In genomic region chr18:23311346-23312103, GRCh38 we compare ENCODE assay signal across 12 cellular contexts.
A peak's percentile ranks its signal among the peaks of the same experiment; 100 is the strongest.
DNase-seq lines count a peak whose midpoint lies in the region; TF ChIP-seq lines count a peak whose summit lies in the region.
"Had no signal": no experiment of that assay in that cellular context is flagged by ENCODE, and none has a peak within 500 bp of the region (broad histone marks: within the 10 kb centered on the region; RNA-seq: fewer than 3 reads in every experiment).

No MANE protein-coding gene starts in this region.

- no peaks in the 10 kb centered on the region for H3K36me3 ChIP-seq in ascending aorta

- intact Hi-C loops in ascending aorta (cut with DNase I) = loop anchor here (1.0 to 2.0 kb wide), 3 partner anchors 41 to 79 kb away; no protein-coding TSS in a partner anchor

- peak overlapping the region in 1 of 2 donors; percentile 32 for H3K4me3 ChIP-seq in ascending aorta
- no peak overlapping the region for H3K4me3 ChIP-seq in retinal pigment epithelial cell (ENCODE audit: low read length)

- H3K4me1 ChIP-seq in ascending aorta = peaks cover 9 to 28% of the 10 kb centered on the region in 2 donors

- peak overlapping the region; percentile 88 to 89 for H3K27ac ChIP-seq in ascending aorta

- peak; percentile 71 for DNase-seq in GM03348 (ENCODE audit: low spot score)
- DNase-seq in ascending aorta (ENCODE audit: low spot score in 2 of 2) = peak; percentile 59 to 95
- DNase-seq in glomerular endothelial cell (ENCODE audit: extremely low read depth, low read depth, low spot score) = peak; percentile 86
- peak; percentile 62 for DNase-seq in retinal pigment epithelial cell (ENCODE audit: low read depth)
- DNase-seq in activated T-cell treated with anti-CD3 and anti-CD28 coated beads, Interleukin-2, amount 50 U/mL, for 1 hour = no peak
- no peak for DNase-seq in NCI-H2029 (lab: John Stamatoyannopoulos, UW)
- DNase-seq in LoVo (ENCODE audit: low spot score) = no peak
- no peak for DNase-seq in activated CD8-positive, alpha-beta memory T cell treated with anti-CD3 and anti-CD28 coated beads, Interleukin-2, amount 50 U/mL, for 4 hours
- DNase-seq: amygdala, COR-L47, KBM-7, SHP77 treated with DMSO at 0.1 percent for 48 hours had no signal

- H3K27me3 ChIP-seq in ascending aorta = no peaks in the 10 kb centered on the region

- H3K9me3 ChIP-seq in ascending aorta = no peaks in the 10 kb centered on the region

- TF ChIP-seq CTCF in ascending aorta (IDR thresholded peaks at IDR 0.05) (no peak), retinal pigment epithelial cell (conservative IDR thresholded peaks at IDR 0.05; ENCODE audit: low read depth, low read length) (no peak)

Comparison
In these comparisons a context has a peak if more than half of its experiments do, and no peak if none do; other contexts are left out.
1. DNase-seq: peak in GM03348 (single experiment), ascending aorta (2 of 2), glomerular endothelial cell (single experiment) and retinal pigment epithelial cell (single experiment); none in activated T-cell treated with anti-CD3 and anti-CD28 coated beads, Interleukin-2, amount 50 U/mL, for 1 hour (single experiment), NCI-H2029 (single experiment), LoVo (single experiment) and activated CD8-positive, alpha-beta memory T cell treated with anti-CD3 and anti-CD28 coated beads, Interleukin-2, amount 50 U/mL, for 4 hours (single experiment).